Comparison of ENCODE assay signal across 1 cellular context in the genomic region with DNA sequence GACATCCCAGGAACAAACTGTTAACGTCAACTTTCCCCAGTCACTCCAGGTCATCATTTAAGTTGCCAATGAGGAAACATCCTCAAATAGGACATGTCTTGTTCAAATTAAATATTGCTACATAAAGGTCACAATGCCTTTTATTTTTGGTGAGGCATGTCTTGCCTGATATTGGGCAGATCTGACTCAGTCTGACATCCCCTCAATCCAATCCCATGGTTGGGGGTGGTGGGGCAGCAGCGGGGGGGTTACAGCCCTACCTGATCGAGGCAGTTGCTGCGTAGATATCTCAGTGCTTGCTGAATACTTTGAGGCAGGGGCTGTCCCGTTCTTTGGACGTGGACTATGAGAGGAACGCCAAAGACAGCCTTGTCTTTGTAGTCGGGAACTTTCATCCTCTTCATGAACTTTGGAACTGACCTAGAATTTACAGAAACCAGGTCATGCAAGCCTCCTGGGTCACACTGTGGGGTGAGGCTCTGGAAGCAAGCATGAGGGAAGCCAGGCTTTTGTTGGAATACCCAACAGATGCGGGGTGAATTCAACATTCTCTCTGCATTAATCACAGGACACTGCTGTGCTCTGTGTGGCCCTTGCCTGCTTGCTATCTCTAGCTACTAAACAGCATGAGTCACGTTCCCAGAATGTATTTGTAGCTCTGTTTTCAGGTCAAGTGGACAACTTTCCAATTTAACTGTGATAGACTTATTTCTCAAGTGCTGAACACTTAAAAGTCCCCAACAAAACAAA.
TF ChIP-seq lines count a peak whose summit lies in the region.

No MANE protein-coding gene starts in this region.

TF ChIP-seq in HepG2, 621 proteins besides CTCF, POLR2A, EP300 and RAD21 (continued from another document and continues in another):
- TF ChIP-seq, protein P1, sequence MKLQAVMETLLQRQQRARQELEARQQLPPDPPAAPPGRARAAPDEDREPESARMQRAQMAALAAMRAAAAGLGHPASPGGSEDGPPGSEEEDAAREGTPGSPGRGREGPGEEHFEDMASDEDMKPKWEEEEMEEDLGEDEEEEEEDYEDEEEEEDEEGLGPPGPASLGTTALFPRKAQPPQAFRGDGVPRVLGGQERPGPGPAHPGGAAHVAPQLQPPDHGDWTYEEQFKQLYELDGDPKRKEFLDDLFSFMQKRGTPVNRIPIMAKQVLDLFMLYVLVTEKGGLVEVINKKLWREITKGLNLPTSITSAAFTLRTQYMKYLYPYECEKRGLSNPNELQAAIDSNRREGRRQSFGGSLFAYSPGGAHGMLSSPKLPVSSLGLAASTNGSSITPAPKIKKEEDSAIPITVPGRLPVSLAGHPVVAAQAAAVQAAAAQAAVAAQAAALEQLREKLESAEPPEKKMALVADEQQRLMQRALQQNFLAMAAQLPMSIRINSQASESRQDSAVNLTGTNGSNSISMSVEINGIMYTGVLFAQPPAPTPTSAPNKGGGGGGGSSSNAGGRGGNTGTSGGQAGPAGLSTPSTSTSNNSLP (IDR thresholded peaks at IDR 0.05; ENCODE audit: low read depth, low read length), result peak; percentile 81
- peak; percentile 42; the same call in 1 of the 2 replicates for TF ChIP-seq ZNF605 (CRISPR knock-in tag; IDR thresholded peaks at IDR 0.05)
- TF ChIP-seq NFE2L1 (CRISPR knock-in tag; IDR thresholded peaks at IDR 0.05; ENCODE audit: borderline replicate concordance), result no peak
- no peak for TF ChIP-seq TSC22D2 (CRISPR knock-in tag; IDR thresholded peaks at IDR 0.05; ENCODE audit: borderline replicate concordance)
- peak; percentile 90 for TF ChIP-seq TBL1XR1 (IDR thresholded peaks at IDR 0.05; ENCODE audit: borderline replicate concordance, low read length, partially characterized antibody)
- TF ChIP-seq, protein P2, sequence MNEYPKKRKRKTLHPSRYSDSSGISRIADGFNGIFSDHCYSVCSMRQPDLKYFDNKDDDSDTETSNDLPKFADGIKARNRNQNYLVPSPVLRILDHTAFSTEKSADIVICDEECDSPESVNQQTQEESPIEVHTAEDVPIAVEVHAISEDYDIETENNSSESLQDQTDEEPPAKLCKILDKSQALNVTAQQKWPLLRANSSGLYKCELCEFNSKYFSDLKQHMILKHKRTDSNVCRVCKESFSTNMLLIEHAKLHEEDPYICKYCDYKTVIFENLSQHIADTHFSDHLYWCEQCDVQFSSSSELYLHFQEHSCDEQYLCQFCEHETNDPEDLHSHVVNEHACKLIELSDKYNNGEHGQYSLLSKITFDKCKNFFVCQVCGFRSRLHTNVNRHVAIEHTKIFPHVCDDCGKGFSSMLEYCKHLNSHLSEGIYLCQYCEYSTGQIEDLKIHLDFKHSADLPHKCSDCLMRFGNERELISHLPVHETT (CRISPR knock-in tag; conservative IDR thresholded peaks at IDR 0.05), result peak; percentile 52; the same call in 1 of the 2 replicates
- 0 out of 2 replicates have a peak, but pooled peaks have one; percentile 30 for TF ChIP-seq ARID2 (CRISPR knock-in tag; IDR thresholded peaks at IDR 0.05; ENCODE audit: borderline replicate concordance)
- peak; percentile 80; the same call in 1 of the 2 replicates for TF ChIP-seq ZNF788 (CRISPR knock-in tag; IDR thresholded peaks at IDR 0.05; ENCODE audit: borderline replicate concordance)
- no peak for TF ChIP-seq ARHGAP35 (CRISPR knock-in tag; IDR thresholded peaks at IDR 0.05; ENCODE audit: borderline replicate concordance)
- TF ChIP-seq TBX3 (IDR thresholded peaks at IDR 0.05; ENCODE audit: borderline replicate concordance), result peak; percentile 50; the same call in 1 of the 2 replicates
- TF ChIP-seq THAP9 (CRISPR knock-in tag; IDR thresholded peaks at IDR 0.05; ENCODE audit: borderline replicate concordance), result peak; percentile 43; the same call in 1 of the 2 replicates
- TF ChIP-seq, protein P3, sequence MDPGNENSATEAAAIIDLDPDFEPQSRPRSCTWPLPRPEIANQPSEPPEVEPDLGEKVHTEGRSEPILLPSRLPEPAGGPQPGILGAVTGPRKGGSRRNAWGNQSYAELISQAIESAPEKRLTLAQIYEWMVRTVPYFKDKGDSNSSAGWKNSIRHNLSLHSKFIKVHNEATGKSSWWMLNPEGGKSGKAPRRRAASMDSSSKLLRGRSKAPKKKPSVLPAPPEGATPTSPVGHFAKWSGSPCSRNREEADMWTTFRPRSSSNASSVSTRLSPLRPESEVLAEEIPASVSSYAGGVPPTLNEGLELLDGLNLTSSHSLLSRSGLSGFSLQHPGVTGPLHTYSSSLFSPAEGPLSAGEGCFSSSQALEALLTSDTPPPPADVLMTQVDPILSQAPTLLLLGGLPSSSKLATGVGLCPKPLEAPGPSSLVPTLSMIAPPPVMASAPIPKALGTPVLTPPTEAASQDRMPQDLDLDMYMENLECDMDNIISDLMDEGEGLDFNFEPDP (CRISPR knock-in tag; conservative IDR thresholded peaks at IDR 0.05), result no peak
- TF ChIP-seq, protein P4, sequence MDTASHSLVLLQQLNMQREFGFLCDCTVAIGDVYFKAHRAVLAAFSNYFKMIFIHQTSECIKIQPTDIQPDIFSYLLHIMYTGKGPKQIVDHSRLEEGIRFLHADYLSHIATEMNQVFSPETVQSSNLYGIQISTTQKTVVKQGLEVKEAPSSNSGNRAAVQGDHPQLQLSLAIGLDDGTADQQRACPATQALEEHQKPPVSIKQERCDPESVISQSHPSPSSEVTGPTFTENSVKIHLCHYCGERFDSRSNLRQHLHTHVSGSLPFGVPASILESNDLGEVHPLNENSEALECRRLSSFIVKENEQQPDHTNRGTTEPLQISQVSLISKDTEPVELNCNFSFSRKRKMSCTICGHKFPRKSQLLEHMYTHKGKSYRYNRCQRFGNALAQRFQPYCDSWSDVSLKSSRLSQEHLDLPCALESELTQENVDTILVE (CRISPR knock-in tag; IDR thresholded peaks at IDR 0.05), result peak; percentile 60; the same call in 1 of the 2 replicates
- TF ChIP-seq, protein P5, sequence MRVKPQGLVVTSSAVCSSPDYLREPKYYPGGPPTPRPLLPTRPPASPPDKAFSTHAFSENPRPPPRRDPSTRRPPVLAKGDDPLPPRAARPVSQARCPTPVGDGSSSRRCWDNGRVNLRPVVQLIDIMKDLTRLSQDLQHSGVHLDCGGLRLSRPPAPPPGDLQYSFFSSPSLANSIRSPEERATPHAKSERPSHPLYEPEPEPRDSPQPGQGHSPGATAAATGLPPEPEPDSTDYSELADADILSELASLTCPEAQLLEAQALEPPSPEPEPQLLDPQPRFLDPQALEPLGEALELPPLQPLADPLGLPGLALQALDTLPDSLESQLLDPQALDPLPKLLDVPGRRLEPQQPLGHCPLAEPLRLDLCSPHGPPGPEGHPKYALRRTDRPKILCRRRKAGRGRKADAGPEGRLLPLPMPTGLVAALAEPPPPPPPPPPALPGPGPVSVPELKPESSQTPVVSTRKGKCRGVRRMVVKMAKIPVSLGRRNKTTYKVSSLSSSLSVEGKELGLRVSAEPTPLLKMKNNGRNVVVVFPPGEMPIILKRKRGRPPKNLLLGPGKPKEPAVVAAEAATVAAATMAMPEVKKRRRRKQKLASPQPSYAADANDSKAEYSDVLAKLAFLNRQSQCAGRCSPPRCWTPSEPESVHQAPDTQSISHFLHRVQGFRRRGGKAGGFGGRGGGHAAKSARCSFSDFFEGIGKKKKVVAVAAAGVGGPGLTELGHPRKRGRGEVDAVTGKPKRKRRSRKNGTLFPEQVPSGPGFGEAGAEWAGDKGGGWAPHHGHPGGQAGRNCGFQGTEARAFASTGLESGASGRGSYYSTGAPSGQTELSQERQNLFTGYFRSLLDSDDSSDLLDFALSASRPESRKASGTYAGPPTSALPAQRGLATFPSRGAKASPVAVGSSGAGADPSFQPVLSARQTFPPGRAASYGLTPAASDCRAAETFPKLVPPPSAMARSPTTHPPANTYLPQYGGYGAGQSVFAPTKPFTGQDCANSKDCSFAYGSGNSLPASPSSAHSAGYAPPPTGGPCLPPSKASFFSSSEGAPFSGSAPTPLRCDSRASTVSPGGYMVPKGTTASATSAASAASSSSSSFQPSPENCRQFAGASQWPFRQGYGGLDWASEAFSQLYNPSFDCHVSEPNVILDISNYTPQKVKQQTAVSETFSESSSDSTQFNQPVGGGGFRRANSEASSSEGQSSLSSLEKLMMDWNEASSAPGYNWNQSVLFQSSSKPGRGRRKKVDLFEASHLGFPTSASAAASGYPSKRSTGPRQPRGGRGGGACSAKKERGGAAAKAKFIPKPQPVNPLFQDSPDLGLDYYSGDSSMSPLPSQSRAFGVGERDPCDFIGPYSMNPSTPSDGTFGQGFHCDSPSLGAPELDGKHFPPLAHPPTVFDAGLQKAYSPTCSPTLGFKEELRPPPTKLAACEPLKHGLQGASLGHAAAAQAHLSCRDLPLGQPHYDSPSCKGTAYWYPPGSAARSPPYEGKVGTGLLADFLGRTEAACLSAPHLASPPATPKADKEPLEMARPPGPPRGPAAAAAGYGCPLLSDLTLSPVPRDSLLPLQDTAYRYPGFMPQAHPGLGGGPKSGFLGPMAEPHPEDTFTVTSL (CRISPR knock-in tag; IDR thresholded peaks at IDR 0.05; ENCODE audit: borderline replicate concordance), result peak; percentile 94
- peak; percentile 72; the same call in 1 of the 2 replicates for TF ChIP-seq MEIS2 (CRISPR knock-in tag; IDR thresholded peaks at IDR 0.05)
- TF ChIP-seq MEIS1 (CRISPR knock-in tag; IDR thresholded peaks at IDR 0.05; ENCODE audit: borderline replicate concordance), result peak; percentile 53; the same call in 1 of the 2 replicates
- no peak for TF ChIP-seq ZFX (CRISPR knock-in tag; IDR thresholded peaks at IDR 0.05; ENCODE audit: low read depth)
- no peak for TF ChIP-seq FUBP1 (CRISPR knock-in tag; IDR thresholded peaks at IDR 0.05; ENCODE audit: borderline replicate concordance)
- TF ChIP-seq PRDM15 (CRISPR knock-in tag; IDR thresholded peaks at IDR 0.05), result no peak
- peak; percentile 74 for TF ChIP-seq THAP11 (CRISPR knock-in tag; IDR thresholded peaks at IDR 0.05)
- peak; percentile 90 for TF ChIP-seq MIXL1 (CRISPR knock-in tag; IDR thresholded peaks at IDR 0.05)
